ENCODE assay signal across 24 cellular contexts in the genomic region with DNA sequence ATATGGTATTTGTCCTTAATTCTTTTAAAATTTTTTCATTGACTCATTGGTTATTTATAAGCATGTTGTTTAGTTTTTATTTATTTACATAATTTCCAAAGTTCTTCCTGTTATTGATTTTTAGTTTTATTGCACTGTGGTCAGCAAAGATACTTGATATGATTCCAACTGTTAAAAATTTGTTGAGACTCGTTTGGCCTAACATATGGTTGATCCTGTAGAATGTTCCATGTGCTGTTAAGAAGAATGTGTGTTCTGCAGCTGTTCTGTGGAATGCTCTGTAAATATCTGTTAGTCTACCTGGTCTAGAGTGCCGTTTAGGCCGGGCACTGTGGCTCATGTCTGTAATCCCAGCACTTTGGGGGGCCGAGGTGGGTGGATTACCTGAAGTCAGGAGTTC.
"Had no signal": no experiment of that assay in that cellular context is flagged by ENCODE, and none has a peak within 500 bp of the region (broad histone marks: within the 10 kb centered on the region; RNA-seq: fewer than 3 reads in every experiment).

No MANE protein-coding gene starts in this region.

- H3K36me3 Mint-ChIP-seq: mesothelial cell of epicardium had no signal

- H3K4me3 ChIP-seq: colonic mucosa, esophagus squamous epithelium, gastrocnemius medialis, heart right ventricle, left lung, lower lobe of right lung, mucosa of descending colon had no signal

- H3K27ac Mint-ChIP-seq: dendritic cell treated with granulocyte-macrophage colony-stimulating factor and Interleukin-4, amounts not matched to agents 40 ng/mL and 50 ng/mL, for 4 days; effector memory CD8-positive, alpha-beta T cell; endodermal cell; mesothelial cell of epicardium had no signal

- H3K9me3 Mint-ChIP-seq: dendritic cell treated with granulocyte-macrophage colony-stimulating factor and Interleukin-4, amounts not matched to agents 40 ng/mL and 50 ng/mL, for 4 days; effector memory CD8-positive, alpha-beta T cell; endodermal cell; mesothelial cell of epicardium had no signal

- H3K4me1 ChIP-seq: colonic mucosa, esophagus squamous epithelium, gastrocnemius medialis, heart right ventricle, left lung, lower lobe of right lung had no signal

- H3K36me3 ChIP-seq: colonic mucosa, esophagus squamous epithelium, gastrocnemius medialis, heart right ventricle, left lung, lower lobe of right lung had no signal

- H3K27ac ChIP-seq: colonic mucosa, epithelial cell of prostate, esophagus squamous epithelium, gastrocnemius medialis, heart right ventricle, left lung, lower lobe of right lung had no signal

- H3K4me3 Mint-ChIP-seq: dendritic cell treated with granulocyte-macrophage colony-stimulating factor and Interleukin-4, amounts not matched to agents 40 ng/mL and 50 ng/mL, for 4 days; effector memory CD8-positive, alpha-beta T cell; endodermal cell; mesothelial cell of epicardium had no signal

- H3K9me3 ChIP-seq: colonic mucosa, esophagus squamous epithelium, gastrocnemius medialis, heart right ventricle, left lung, lower lobe of right lung, mucosa of descending colon had no signal

- ATAC-seq: effector memory CD8-positive, alpha-beta T cell; esophagus mucosa; gastrocnemius medialis; heart right ventricle; left cardiac atrium; left lung; left ventricle myocardium superior; lower lobe of right lung; mucosa of descending colon had no signal

- H3K27me3 ChIP-seq: colonic mucosa, esophagus squamous epithelium, gastrocnemius medialis, heart right ventricle, left lung had no signal

- H3K27me3 Mint-ChIP-seq: dendritic cell treated with granulocyte-macrophage colony-stimulating factor and Interleukin-4, amounts not matched to agents 40 ng/mL and 50 ng/mL, for 4 days had no signal

- H3K4me1 Mint-ChIP-seq: endodermal cell, mesothelial cell of epicardium had no signal

- DNase-seq: colonic mucosa; cortex of kidney; effector CD8-positive, alpha-beta T cell; effector memory CD8-positive, alpha-beta T cell; endodermal cell; erythroblast; esophagus squamous epithelium; foreskin fibroblast; foreskin melanocyte; gastrocnemius medialis; glutamatergic neuron; head of caudate nucleus; heart right ventricle; hippocampal formation; left cardiac atrium; left lung; left ventricle myocardium superior; lower lobe of right lung; mesenchymal stem cell; mucosa of descending colon had no signal
